1 cellular context compared by ENCODE assay signal in genomic region chr20:5884465-5885335, GRCh38.
TF ChIP-seq lines count a peak whose summit lies in the region.

No MANE protein-coding gene starts in this region.

TF ChIP-seq in HepG2, 621 proteins besides CTCF, POLR2A, EP300 and RAD21 (continued from another document):
- TF ChIP-seq FOXP4 (CRISPR knock-in tag; IDR thresholded peaks at IDR 0.05) (peak; percentile 56; the same call in 1 of the 2 replicates), SP1 (IDR thresholded peaks at IDR 0.05) (no peak), SP1 (CRISPR knock-in tag; IDR thresholded peaks at IDR 0.05) (no peak), GTF3A (CRISPR knock-in tag; conservative IDR thresholded peaks at IDR 0.05) (no peak), PHF21A (CRISPR knock-in tag; IDR thresholded peaks at IDR 0.05) (0 out of 2 replicates have a peak, but pooled peaks have one; percentile 34), RELA (CRISPR knock-in tag; IDR thresholded peaks at IDR 0.05) (peak; percentile 53; the same call in 1 of the 2 replicates), KLF12 (CRISPR knock-in tag; IDR thresholded peaks at IDR 0.05; ENCODE audit: borderline replicate concordance) (peak; percentile 18; the same call in 1 of the 2 replicates), SOX5 (CRISPR knock-in tag; IDR thresholded peaks at IDR 0.05; ENCODE audit: borderline replicate concordance) (peak; percentile 53; the same call in 1 of the 2 replicates), ZNF703 (CRISPR knock-in tag; IDR thresholded peaks at IDR 0.05; ENCODE audit: borderline replicate concordance) (no peak), KDM6A (CRISPR knock-in tag; IDR thresholded peaks at IDR 0.05; ENCODE audit: low read depth) (no peak), FOXK1 (CRISPR knock-in tag; IDR thresholded peaks at IDR 0.05; ENCODE audit: borderline replicate concordance, low read depth) (0 out of 2 replicates have a peak, but pooled peaks have one; percentile 6), ELF3 (CRISPR knock-in tag; IDR thresholded peaks at IDR 0.05) (0 out of 2 replicates have a peak, but pooled peaks have one; percentile 39), STAG1 (CRISPR knock-in tag; IDR thresholded peaks at IDR 0.05) (peak; percentile 5; the same call in 1 of the 2 replicates), HDAC2 (CRISPR knock-in tag; IDR thresholded peaks at IDR 0.05) (peak; percentile 38; the same call in 1 of the 2 replicates), TARDBP (CRISPR knock-in tag; IDR thresholded peaks at IDR 0.05) (peak; percentile 34; the same call in 1 of the 2 replicates), ZNF501 (CRISPR knock-in tag; IDR thresholded peaks at IDR 0.05) (peak; percentile 45; the same call in 1 of the 2 replicates), ZNF614 (CRISPR knock-in tag; IDR thresholded peaks at IDR 0.05; ENCODE audit: borderline replicate concordance) (peak; percentile 19; the same call in 1 of the 2 replicates), GATAD2A (CRISPR knock-in tag; IDR thresholded peaks at IDR 0.05) (peak; percentile 22; the same call in 1 of the 2 replicates), TOPORS (CRISPR knock-in tag; IDR thresholded peaks at IDR 0.05) (peak; percentile 56; the same call in 1 of the 2 replicates), ZBTB4 (CRISPR knock-in tag; IDR thresholded peaks at IDR 0.05; ENCODE audit: borderline replicate concordance) (peak; percentile 40; the same call in 1 of the 2 replicates), FOXJ3 (CRISPR knock-in tag; IDR thresholded peaks at IDR 0.05; ENCODE audit: borderline replicate concordance) (0 out of 2 replicates have a peak, but pooled peaks have one; percentile 6), WIZ (CRISPR knock-in tag; IDR thresholded peaks at IDR 0.05) (0 out of 2 replicates have a peak, but pooled peaks have one; percentile 21), ZNF354B (CRISPR knock-in tag; IDR thresholded peaks at IDR 0.05) (peak; percentile 49; the same call in 1 of the 2 replicates), KLF6 (CRISPR knock-in tag; IDR thresholded peaks at IDR 0.05) (no peak)
- TF ChIP-seq, protein P1, sequence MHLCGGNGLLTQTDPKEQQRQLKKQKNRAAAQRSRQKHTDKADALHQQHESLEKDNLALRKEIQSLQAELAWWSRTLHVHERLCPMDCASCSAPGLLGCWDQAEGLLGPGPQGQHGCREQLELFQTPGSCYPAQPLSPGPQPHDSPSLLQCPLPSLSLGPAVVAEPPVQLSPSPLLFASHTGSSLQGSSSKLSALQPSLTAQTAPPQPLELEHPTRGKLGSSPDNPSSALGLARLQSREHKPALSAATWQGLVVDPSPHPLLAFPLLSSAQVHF (CRISPR knock-in tag; IDR thresholded peaks at IDR 0.05), result no peak
- TF ChIP-seq, protein P2, sequence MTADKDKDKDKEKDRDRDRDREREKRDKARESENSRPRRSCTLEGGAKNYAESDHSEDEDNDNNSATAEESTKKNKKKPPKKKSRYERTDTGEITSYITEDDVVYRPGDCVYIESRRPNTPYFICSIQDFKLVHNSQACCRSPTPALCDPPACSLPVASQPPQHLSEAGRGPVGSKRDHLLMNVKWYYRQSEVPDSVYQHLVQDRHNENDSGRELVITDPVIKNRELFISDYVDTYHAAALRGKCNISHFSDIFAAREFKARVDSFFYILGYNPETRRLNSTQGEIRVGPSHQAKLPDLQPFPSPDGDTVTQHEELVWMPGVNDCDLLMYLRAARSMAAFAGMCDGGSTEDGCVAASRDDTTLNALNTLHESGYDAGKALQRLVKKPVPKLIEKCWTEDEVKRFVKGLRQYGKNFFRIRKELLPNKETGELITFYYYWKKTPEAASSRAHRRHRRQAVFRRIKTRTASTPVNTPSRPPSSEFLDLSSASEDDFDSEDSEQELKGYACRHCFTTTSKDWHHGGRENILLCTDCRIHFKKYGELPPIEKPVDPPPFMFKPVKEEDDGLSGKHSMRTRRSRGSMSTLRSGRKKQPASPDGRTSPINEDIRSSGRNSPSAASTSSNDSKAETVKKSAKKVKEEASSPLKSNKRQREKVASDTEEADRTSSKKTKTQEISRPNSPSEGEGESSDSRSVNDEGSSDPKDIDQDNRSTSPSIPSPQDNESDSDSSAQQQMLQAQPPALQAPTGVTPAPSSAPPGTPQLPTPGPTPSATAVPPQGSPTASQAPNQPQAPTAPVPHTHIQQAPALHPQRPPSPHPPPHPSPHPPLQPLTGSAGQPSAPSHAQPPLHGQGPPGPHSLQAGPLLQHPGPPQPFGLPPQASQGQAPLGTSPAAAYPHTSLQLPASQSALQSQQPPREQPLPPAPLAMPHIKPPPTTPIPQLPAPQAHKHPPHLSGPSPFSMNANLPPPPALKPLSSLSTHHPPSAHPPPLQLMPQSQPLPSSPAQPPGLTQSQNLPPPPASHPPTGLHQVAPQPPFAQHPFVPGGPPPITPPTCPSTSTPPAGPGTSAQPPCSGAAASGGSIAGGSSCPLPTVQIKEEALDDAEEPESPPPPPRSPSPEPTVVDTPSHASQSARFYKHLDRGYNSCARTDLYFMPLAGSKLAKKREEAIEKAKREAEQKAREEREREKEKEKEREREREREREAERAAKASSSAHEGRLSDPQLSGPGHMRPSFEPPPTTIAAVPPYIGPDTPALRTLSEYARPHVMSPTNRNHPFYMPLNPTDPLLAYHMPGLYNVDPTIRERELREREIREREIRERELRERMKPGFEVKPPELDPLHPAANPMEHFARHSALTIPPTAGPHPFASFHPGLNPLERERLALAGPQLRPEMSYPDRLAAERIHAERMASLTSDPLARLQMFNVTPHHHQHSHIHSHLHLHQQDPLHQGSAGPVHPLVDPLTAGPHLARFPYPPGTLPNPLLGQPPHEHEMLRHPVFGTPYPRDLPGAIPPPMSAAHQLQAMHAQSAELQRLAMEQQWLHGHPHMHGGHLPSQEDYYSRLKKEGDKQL (CRISPR knock-in tag; IDR thresholded peaks at IDR 0.05; ENCODE audit: low read depth), result no peak
- TF ChIP-seq, protein P3, sequence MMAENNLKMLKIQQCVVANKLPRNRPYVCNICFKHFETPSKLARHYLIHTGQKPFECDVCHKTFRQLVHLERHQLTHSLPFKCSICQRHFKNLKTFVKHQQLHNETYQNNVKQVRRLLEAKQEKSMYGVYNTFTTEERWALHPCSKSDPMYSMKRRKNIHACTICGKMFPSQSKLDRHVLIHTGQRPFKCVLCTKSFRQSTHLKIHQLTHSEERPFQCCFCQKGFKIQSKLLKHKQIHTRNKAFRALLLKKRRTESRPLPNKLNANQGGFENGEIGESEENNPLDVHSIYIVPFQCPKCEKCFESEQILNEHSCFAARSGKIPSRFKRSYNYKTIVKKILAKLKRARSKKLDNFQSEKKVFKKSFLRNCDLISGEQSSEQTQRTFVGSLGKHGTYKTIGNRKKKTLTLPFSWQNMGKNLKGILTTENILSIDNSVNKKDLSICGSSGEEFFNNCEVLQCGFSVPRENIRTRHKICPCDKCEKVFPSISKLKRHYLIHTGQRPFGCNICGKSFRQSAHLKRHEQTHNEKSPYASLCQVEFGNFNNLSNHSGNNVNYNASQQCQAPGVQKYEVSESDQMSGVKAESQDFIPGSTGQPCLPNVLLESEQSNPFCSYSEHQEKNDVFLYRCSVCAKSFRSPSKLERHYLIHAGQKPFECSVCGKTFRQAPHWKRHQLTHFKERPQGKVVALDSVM (CRISPR knock-in tag; IDR thresholded peaks at IDR 0.05), result 0 out of 2 replicates have a peak, but pooled peaks have one; percentile 8
